Comparison of ENCODE assay signal across 31 cellular contexts in the genomic region with DNA sequence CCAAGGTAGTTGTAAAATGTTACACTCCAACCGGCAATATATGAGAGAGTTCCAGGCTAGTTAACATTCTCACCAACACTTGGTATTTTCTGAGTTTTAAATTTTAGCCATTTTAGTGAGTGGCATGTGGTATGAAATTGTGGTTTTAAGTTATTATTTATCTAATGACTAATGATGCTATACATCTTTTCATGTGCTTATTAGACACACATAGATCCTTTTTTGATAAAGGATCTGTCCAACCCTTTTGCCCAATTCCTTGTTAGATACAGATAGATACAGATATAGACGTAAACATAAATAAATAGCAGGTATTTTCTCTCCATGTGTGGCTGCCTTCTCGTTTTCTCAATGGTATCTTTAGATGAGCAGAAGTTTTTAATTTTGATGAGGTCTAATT.
"Had no signal": no experiment of that assay in that cellular context is flagged by ENCODE, and none has a peak within 500 bp of the region (broad histone marks: within the 10 kb centered on the region; RNA-seq: fewer than 3 reads in every experiment).

No MANE protein-coding gene starts in this region.

- H3K27ac ChIP-seq: ascending aorta, cardiac muscle cell, WERI-Rb-1 had no signal

- H3K9me3 ChIP-seq: ascending aorta had no signal

- FAIRE-seq: bronchial epithelial cell, colon had no signal

- ATAC-seq: activated CD4-positive, alpha-beta T cell treated with anti-CD3 and anti-CD28 coated beads for 36 hours; activated CD4-positive, CD25-positive, alpha-beta regulatory T cell treated with anti-CD3 and anti-CD28 coated beads, Interleukin-2, amount 50 U/mL, for 24 hours; activated CD8-positive, alpha-beta memory T cell treated with anti-CD3 and anti-CD28 coated beads, Interleukin-2, amount 10 ng/mL, durations not matched to agents 7 days and 5 days; activated CD8-positive, alpha-beta T cell treated with anti-CD3 and anti-CD28 coated beads, Interleukin-2, amount 10 ng/mL, durations not matched to agents 7 days and 5 days; activated naive CD8-positive, alpha-beta T cell treated with anti-CD3 and anti-CD28 coated beads, Interleukin-2, amount 50 U/mL, for 24 hours; T-helper 17 cell; WTC11 had no signal

- H3K36me3 ChIP-seq: cardiac muscle cell, WERI-Rb-1 had no signal

- H3K27me3 ChIP-seq: ascending aorta, cardiac muscle cell had no signal

- DNase-seq: activated CD4-positive, alpha-beta memory T cell treated with anti-CD3 and anti-CD28 coated beads, Interleukin-2, amount 10 ng/mL, durations not matched to agents 7 days and 5 days; activated CD4-positive, alpha-beta T cell treated with anti-CD3 and anti-CD28 coated beads for 1 hour; activated CD4-positive, alpha-beta T cell treated with anti-CD3 and anti-CD28 coated beads for 36 hours; activated CD4-positive, alpha-beta T cell treated with anti-CD3 and anti-CD28 coated beads for 48 hours; activated CD4-positive, alpha-beta T cell treated with anti-CD3 and anti-CD28 coated beads, Interleukin-2, amount 10 ng/mL, durations not matched to agents 7 days and 5 days; activated CD4-positive, alpha-beta T cell treated with anti-CD3 and anti-CD28 coated beads, Interleukin-2, amount 50 U/mL, for 48 hours; activated CD4-positive, CD25-positive, alpha-beta regulatory T cell; activated CD8-positive, alpha-beta memory T cell treated with anti-CD3 and anti-CD28 coated beads for 24 hours; activated CD8-positive, alpha-beta memory T cell treated with anti-CD3 and anti-CD28 coated beads, Interleukin-2, amount 10 ng/mL, durations not matched to agents 7 days and 5 days; activated CD8-positive, alpha-beta memory T cell treated with anti-CD3 and anti-CD28 coated beads, Interleukin-2, amount 50 U/mL, for 48 hours; activated CD8-positive, alpha-beta T cell treated with anti-CD3 and anti-CD28 coated beads, Interleukin-2, amount 10 ng/mL, durations not matched to agents 7 days and 5 days; activated effector memory CD4-positive, alpha-beta T cell treated with Interleukin-2 at 50 U/mL for 16 hours; activated gamma-delta T cell; activated naive CD4-positive, alpha-beta T cell treated with anti-CD3 and anti-CD28 coated beads, Interleukin-2, amount 10 ng/mL, durations not matched to agents 7 days and 5 days; activated naive CD4-positive, alpha-beta T cell treated with Interleukin-2 at 50 U/mL for 16 hours; activated naive CD8-positive, alpha-beta T cell treated with anti-CD3 and anti-CD28 coated beads, Interleukin-2, amount 10 ng/mL, durations not matched to agents 7 days and 5 days; activated naive CD8-positive, alpha-beta T cell treated with anti-CD3 and anti-CD28 coated beads, Interleukin-2, amount 50 U/mL, for 24 hours; activated T-cell treated with anti-CD3 and anti-CD28 coated beads, Interleukin-2, amount 50 U/mL, for 24 hours; activated T-cell treated with anti-CD3 and anti-CD28 coated beads, Interleukin-2, amount 50 U/mL, for 48 hours; amygdala; anterior cingulate cortex; caudate nucleus; T-helper 17 cell; T1000; WERI-Rb-1 had no signal

- H3K4me1 ChIP-seq: ascending aorta had no signal

- H3K4me3 ChIP-seq: ascending aorta, cardiac muscle cell had no signal
